In genomic region chr2:75959724-75960123, GRCh38 we compare ENCODE assay signal across 8 cellular contexts.
"Had no signal": no experiment of that assay in that cellular context is flagged by ENCODE, and none has a peak within 500 bp of the region (broad histone marks: within the 10 kb centered on the region; RNA-seq: fewer than 3 reads in every experiment).

No MANE protein-coding gene starts in this region.

- H3K4me3 ChIP-seq: HAP-1 had no signal

- DNase-seq: GOT3, HFFc6, KBM-7 had no signal

- H3K27me3 Mint-ChIP-seq: IgD-negative memory B cell had no signal

- H3K9me3 ChIP-seq: HAP-1 had no signal

- H3K4me3 Mint-ChIP-seq: HFFc6, IgD-negative memory B cell had no signal

- H3K36me3 ChIP-seq: HAP-1 had no signal

- H3K27ac ChIP-seq: HL-60 had no signal

- ATAC-seq: HCT116, HepG2 had no signal

- H3K36me3 Mint-ChIP-seq: IgD-negative memory B cell had no signal

- H3K4me1 ChIP-seq: HAP-1 had no signal

- H3K27ac Mint-ChIP-seq: HFFc6, IgD-negative memory B cell had no signal
